ENCODE assay signal across 15 cellular contexts in genomic region chr21:36190736-36191135, GRCh38. TPM values are rescaled to one million over a fixed set of nuclear protein-coding genes. Genes with fewer than 3 reads are reported as not detected.
DNase-seq lines count a peak whose midpoint lies in the region; ATAC-seq and TF ChIP-seq lines count a peak whose summit lies in the region.
"Had no signal": no experiment of that assay in that cellular context is flagged by ENCODE, and none has a peak within 500 bp of the region (broad histone marks: within the 10 kb centered on the region; RNA-seq: fewer than 3 reads in every experiment).

No MANE protein-coding gene starts in this region.

- no peak for ATAC-seq in memory B cell (ENCODE audit: low read depth)
- ATAC-seq: CD8-positive, alpha-beta T cell; GM12878; HepG2 had no signal

- no peaks in the 10 kb centered on the region for H3K27me3 Mint-ChIP-seq in memory B cell
- no peaks in the 10 kb centered on the region for H3K27me3 Mint-ChIP-seq in progenitor cell of endocrine pancreas

- H3K4me3 Mint-ChIP-seq in memory B cell (no peak overlapping the region), progenitor cell of endocrine pancreas (ENCODE audit: low read depth) (no peak overlapping the region)
- H3K4me3 Mint-ChIP-seq: CD8-positive, alpha-beta T cell; H9 had no signal

- DNase-seq in G401 (ENCODE audit: low spot score), result peak; percentile 93
- peak; percentile 84 for DNase-seq in cerebellum (ENCODE audit: low spot score)
- no peak for DNase-seq in memory B cell (ENCODE audit: low spot score in 2 of 2)
- DNase-seq in progenitor cell of endocrine pancreas (ENCODE audit: low spot score, unreplicated experiment), result no peak
- no peak for DNase-seq in stimulated activated CD4-positive, alpha-beta T cell treated with anti-CD3 and anti-CD28 coated beads, Interleukin-2, amount 100 ng/mL, for 24 hours
- DNase-seq in NCI-H524 treated with DMSO at 0.1 percent for 48 hours (lab: John Stamatoyannopoulos, UW), result no peak
- DNase-seq in activated T-cell treated with anti-CD3 and anti-CD28 coated beads, Interleukin-2, amount 50 U/mL, for 1 hour, result no peak
- DNase-seq in dermis blood vessel endothelial cell, result no peak
- DNase-seq: 8988T; Calu3; CD8-positive, alpha-beta T cell; DMS79 treated with DMSO at 0.1 percent for 48 hours; H9 had no signal

- peaks cover 14% of the 10 kb centered on the region for H3K36me3 Mint-ChIP-seq in memory B cell
- peaks cover 6% of the 10 kb centered on the region for H3K36me3 Mint-ChIP-seq in progenitor cell of endocrine pancreas (ENCODE audit: insufficient read depth)

- H3K4me1 Mint-ChIP-seq in memory B cell (peaks cover 11% of the 10 kb centered on the region), progenitor cell of endocrine pancreas (ENCODE audit: low read depth) (peaks cover 32% of the 10 kb centered on the region)

- peak overlapping the region; percentile 26 for H3K27ac Mint-ChIP-seq in memory B cell
- peak overlapping the region; percentile 59 for H3K27ac Mint-ChIP-seq in progenitor cell of endocrine pancreas
- H3K27ac Mint-ChIP-seq: CD8-positive, alpha-beta T cell had no signal

- TF ChIP-seq CTCF in progenitor cell of endocrine pancreas (IDR thresholded peaks at IDR 0.05; ENCODE audit: unreplicated experiment), result no peak

- in situ Hi-C loops in G401 (cut with HindIII; ENCODE audit: low sequenced_read_pairs), result no loop called here

- H3K9me3 Mint-ChIP-seq in memory B cell, result no peaks in the 10 kb centered on the region
- no peaks in the 10 kb centered on the region for H3K9me3 Mint-ChIP-seq in progenitor cell of endocrine pancreas (ENCODE audit: low read depth)
- H3K9me3 Mint-ChIP-seq: CD8-positive, alpha-beta T cell; H9 had no signal

RNA-seq across cellular contexts. Expression of gene DOP1B, which starts 34.1 kb away (rescaled TPM):
- total RNA-seq in G401 (2014; rRNA removed; shearing (Covaris generic)), result 4.0 and 4.1 TPM in 2 replicates
- total RNA-seq in cerebellum (23.8 TPM), progenitor cell of endocrine pancreas (47.7 and 57.4 TPM in 2 replicates), dermis blood vessel endothelial cell (5.1 and 11.1 TPM in 2 replicates)

RNA-seq across cellular contexts. Expression of gene CBR3, which starts 55.9 kb away (rescaled TPM):
- 39.2 and 53.8 TPM in 2 replicates for total RNA-seq in G401 (2014; rRNA removed; shearing (Covaris generic))
- total RNA-seq in cerebellum, result 1.9 TPM
- not detected in 2 replicates for total RNA-seq in progenitor cell of endocrine pancreas
- 5.8 and 6.8 TPM in 2 replicates for total RNA-seq in dermis blood vessel endothelial cell
- total RNA-seq: HepG2 had no signal

Comparison
In these comparisons a context has a peak if more than half of its experiments do, and no peak if none do; other contexts are left out.
1. DNase-seq: peak in G401 (single experiment) and cerebellum (single experiment); none in memory B cell (0 of 2), progenitor cell of endocrine pancreas (single experiment), stimulated activated CD4-positive, alpha-beta T cell treated with anti-CD3 and anti-CD28 coated beads, Interleukin-2, amount 100 ng/mL, for 24 hours (0 of 2), NCI-H524 treated with DMSO at 0.1 percent for 48 hours (single experiment), activated T-cell treated with anti-CD3 and anti-CD28 coated beads, Interleukin-2, amount 50 U/mL, for 1 hour (single experiment) and dermis blood vessel endothelial cell (single experiment).